ENCODE assay signal across 31 cellular contexts in genomic region chr3:107520535-107520934, GRCh38.
"Had no signal": no experiment of that assay in that cellular context is flagged by ENCODE, and none has a peak within 500 bp of the region (broad histone marks: within the 10 kb centered on the region; RNA-seq: fewer than 3 reads in every experiment).

No MANE protein-coding gene starts in this region.

- H3K36me3 ChIP-seq: ascending aorta, cardiac muscle cell, WERI-Rb-1 had no signal

- H3K27ac ChIP-seq: ascending aorta, cardiac muscle cell, WERI-Rb-1 had no signal

- H3K27me3 ChIP-seq: ascending aorta had no signal

- ATAC-seq: activated CD4-positive, alpha-beta T cell treated with anti-CD3 and anti-CD28 coated beads for 36 hours; activated CD4-positive, CD25-positive, alpha-beta regulatory T cell treated with anti-CD3 and anti-CD28 coated beads, Interleukin-2, amount 50 U/mL, for 24 hours; activated CD8-positive, alpha-beta memory T cell treated with anti-CD3 and anti-CD28 coated beads, Interleukin-2, amount 10 ng/mL, durations not matched to agents 7 days and 5 days; activated CD8-positive, alpha-beta T cell treated with anti-CD3 and anti-CD28 coated beads, Interleukin-2, amount 10 ng/mL, durations not matched to agents 7 days and 5 days; activated naive CD8-positive, alpha-beta T cell treated with anti-CD3 and anti-CD28 coated beads, Interleukin-2, amount 50 U/mL, for 24 hours; WTC11 had no signal

- H3K9me3 ChIP-seq: ascending aorta had no signal

- H3K4me1 ChIP-seq: ascending aorta had no signal

- H3K4me3 ChIP-seq: ascending aorta, cardiac muscle cell had no signal

- DNase-seq: activated CD4-positive, alpha-beta memory T cell treated with anti-CD3 and anti-CD28 coated beads, Interleukin-2, amount 10 ng/mL, durations not matched to agents 7 days and 5 days; activated CD4-positive, alpha-beta T cell treated with anti-CD3 and anti-CD28 coated beads for 1 hour; activated CD4-positive, alpha-beta T cell treated with anti-CD3 and anti-CD28 coated beads for 36 hours; activated CD4-positive, alpha-beta T cell treated with anti-CD3 and anti-CD28 coated beads for 48 hours; activated CD4-positive, alpha-beta T cell treated with anti-CD3 and anti-CD28 coated beads, Interleukin-2, amount 10 ng/mL, durations not matched to agents 7 days and 5 days; activated CD4-positive, alpha-beta T cell treated with anti-CD3 and anti-CD28 coated beads, Interleukin-2, amount 50 U/mL, for 48 hours; activated CD4-positive, CD25-positive, alpha-beta regulatory T cell; activated CD8-positive, alpha-beta memory T cell treated with anti-CD3 and anti-CD28 coated beads for 24 hours; activated CD8-positive, alpha-beta memory T cell treated with anti-CD3 and anti-CD28 coated beads, Interleukin-2, amount 10 ng/mL, durations not matched to agents 7 days and 5 days; activated CD8-positive, alpha-beta memory T cell treated with anti-CD3 and anti-CD28 coated beads, Interleukin-2, amount 50 U/mL, for 48 hours; activated CD8-positive, alpha-beta T cell treated with anti-CD3 and anti-CD28 coated beads, Interleukin-2, amount 10 ng/mL, durations not matched to agents 7 days and 5 days; activated effector memory CD4-positive, alpha-beta T cell treated with Interleukin-2 at 50 U/mL for 16 hours; activated gamma-delta T cell; activated naive CD4-positive, alpha-beta T cell treated with anti-CD3 and anti-CD28 coated beads, Interleukin-2, amount 10 ng/mL, durations not matched to agents 7 days and 5 days; activated naive CD4-positive, alpha-beta T cell treated with Interleukin-2 at 50 U/mL for 16 hours; activated naive CD8-positive, alpha-beta T cell treated with anti-CD3 and anti-CD28 coated beads, Interleukin-2, amount 10 ng/mL, durations not matched to agents 7 days and 5 days; activated naive CD8-positive, alpha-beta T cell treated with anti-CD3 and anti-CD28 coated beads, Interleukin-2, amount 50 U/mL, for 24 hours; activated T-cell treated with anti-CD3 and anti-CD28 coated beads, Interleukin-2, amount 50 U/mL, for 24 hours; activated T-cell treated with anti-CD3 and anti-CD28 coated beads, Interleukin-2, amount 50 U/mL, for 48 hours; amygdala; anterior cingulate cortex; caudate nucleus; cerebellar nuclear complex; T-helper 1 cell; T-helper 2 cell; T-helper 9 cell; WERI-Rb-1 had no signal
